6 cellular contexts compared by ENCODE assay signal in genomic region chr2:200863655-200864205, GRCh38. TPM values are rescaled to one million over a fixed set of nuclear protein-coding genes. Genes with fewer than 3 reads are reported as not detected.
DNase-seq lines count a peak whose midpoint lies in the region; ATAC-seq, FAIRE-seq and TF ChIP-seq lines count a peak whose summit lies in the region.

No MANE protein-coding gene starts in this region.

- TF ChIP-seq CTCF in bronchial epithelial cell (IDR thresholded peaks at IDR 0.05; ENCODE audit: insufficient read depth, low read length, severe bottlenecking) (no peak), neural progenitor cell (IDR thresholded peaks at IDR 0.05) (no peak)

- no peaks in the 10 kb centered on the region for H3K27me3 Mint-ChIP-seq in neural progenitor cell (ENCODE audit: insufficient read depth, low read depth)

- peaks cover 3% of the 10 kb centered on the region for H3K9me3 Mint-ChIP-seq in neural progenitor cell

- H3F3A ChIP-seq in neural progenitor cell (ENCODE audit: low read depth), result peaks cover 32% of the 10 kb centered on the region

- H3K27ac Mint-ChIP-seq in neural progenitor cell, result peak overlapping the region; percentile 99

- peaks cover 20% of the 10 kb centered on the region for H3K4me1 Mint-ChIP-seq in neural progenitor cell

- H3K4me3 ChIP-seq in bronchial epithelial cell (ENCODE audit: low read depth, low read length) (peak overlapping the region; percentile 79), neural progenitor cell (peak overlapping the region; percentile 95)

- peak overlapping the region; percentile 90 for H3K4me2 ChIP-seq in neural progenitor cell

- peaks cover 19% of the 10 kb centered on the region for H3K4me1 ChIP-seq in neural progenitor cell

- H4K20me1 ChIP-seq in neural progenitor cell (ENCODE audit: low read depth), result peaks cover 45% of the 10 kb centered on the region

- no peaks in the 10 kb centered on the region for H3K9me3 ChIP-seq in neural progenitor cell (ENCODE audit: low read depth)

- DNase-seq in HT-29 (ENCODE audit: low spot score) (peak; percentile 59), bronchial epithelial cell (ENCODE audit: low read depth) (no peak), neural progenitor cell (ENCODE audit: low spot score) (peak; percentile 25), GM12892 (ENCODE audit: insufficient read length) (no peak), COLO829 (ENCODE audit: low spot score) (no peak)

- H2AFZ ChIP-seq in neural progenitor cell (replicated peaks), result peak overlapping the region; percentile 85

- H3K36me3 Mint-ChIP-seq in neural progenitor cell, result peaks cover 25% of the 10 kb centered on the region

- H3K4me3 Mint-ChIP-seq in neural progenitor cell, result peak overlapping the region; percentile 99

- peak; percentile 19 for ATAC-seq in GM18907 (IDR thresholded peaks at IDR 0.05; ENCODE audit: unreplicated experiment)

- H3K27me3 ChIP-seq in bronchial epithelial cell (ENCODE audit: control insufficient read depth, insufficient read depth, low read length) (no peaks in the 10 kb centered on the region), neural progenitor cell (no peaks in the 10 kb centered on the region)

- peaks cover 6% of the 10 kb centered on the region for H3K36me3 ChIP-seq in bronchial epithelial cell (ENCODE audit: control insufficient read depth, insufficient read depth, low read length)
- H3K36me3 ChIP-seq in neural progenitor cell, result peaks cover 28% of the 10 kb centered on the region

- peak overlapping the region; percentile 97 for H3K27ac ChIP-seq in neural progenitor cell

- FAIRE-seq in bronchial epithelial cell (lab: Jason Lieb, UNC) (no peak), GM12892 (lab: Jason Lieb, UNC) (no peak)

- TF ChIP-seq POLR2A in GM12892 (IDR thresholded peaks at IDR 0.05; ENCODE audit: low read depth, low read length), result no peak

- peaks cover 58% of the 10 kb centered on the region for H3K79me2 ChIP-seq in neural progenitor cell (ENCODE audit: low read depth)

- H3K9ac ChIP-seq in neural progenitor cell, result peak overlapping the region; percentile 98

RNA-seq across cellular contexts. Expression of gene CLK1, which starts 0.7 kb away (rescaled TPM):
- 32.2 and 39.1 TPM in 2 replicates for total RNA-seq in HT-29 (2014; rRNA removed; shearing (Covaris generic))
- total RNA-seq in bronchial epithelial cell (84.1 and 96.1 TPM in 2 replicates), neural progenitor cell (ENCODE audit: low replicate concordance) (126 and 253 TPM in 2 replicates)
- polyA plus RNA-seq in GM12892 (2012; ENCODE audit: missing spikeins), result 76.6 TPM

RNA-seq across cellular contexts. Expression of gene PPIL3, which starts 25.1 kb away (rescaled TPM):
- total RNA-seq in HT-29 (2014; rRNA removed; shearing (Covaris generic)), result 18.5 and 27.4 TPM in 2 replicates
- total RNA-seq in bronchial epithelial cell (34.5 and 50.3 TPM in 2 replicates), neural progenitor cell (ENCODE audit: low replicate concordance) (87.9 and 152 TPM in 2 replicates)
- polyA plus RNA-seq in GM12892 (2012; ENCODE audit: missing spikeins), result 62.6 TPM

RNA-seq across cellular contexts. Expression of gene NIF3L1, which starts 25.4 kb away (rescaled TPM):
- total RNA-seq in HT-29 (2014; rRNA removed; shearing (Covaris generic)), result 31.6 and 38.3 TPM in 2 replicates
- total RNA-seq in bronchial epithelial cell, result 21.5 and 24.2 TPM in 2 replicates
- total RNA-seq in neural progenitor cell (ENCODE audit: low replicate concordance), result 69.2 and 79.8 TPM in 2 replicates
- 26.4 TPM for polyA plus RNA-seq in GM12892 (2012; ENCODE audit: missing spikeins)

RNA-seq across cellular contexts. Expression of gene BZW1, which starts 52.0 kb away (rescaled TPM):
- total RNA-seq in HT-29 (2014; rRNA removed; shearing (Covaris generic)), result 121 and 152 TPM in 2 replicates
- total RNA-seq in bronchial epithelial cell (546 and 792 TPM in 2 replicates), neural progenitor cell (ENCODE audit: low replicate concordance) (374 and 421 TPM in 2 replicates)
- polyA plus RNA-seq in GM12892 (2012; ENCODE audit: missing spikeins), result 217 TPM

Comparison
In these comparisons a context has a peak if more than half of its experiments do, and no peak if none do; other contexts are left out.
1. DNase-seq: peak in HT-29 (single experiment) and neural progenitor cell (single experiment); none in bronchial epithelial cell (single experiment), GM12892 (single experiment) and COLO829 (single experiment).